1 cellular context compared by ENCODE assay signal in the genomic region with DNA sequence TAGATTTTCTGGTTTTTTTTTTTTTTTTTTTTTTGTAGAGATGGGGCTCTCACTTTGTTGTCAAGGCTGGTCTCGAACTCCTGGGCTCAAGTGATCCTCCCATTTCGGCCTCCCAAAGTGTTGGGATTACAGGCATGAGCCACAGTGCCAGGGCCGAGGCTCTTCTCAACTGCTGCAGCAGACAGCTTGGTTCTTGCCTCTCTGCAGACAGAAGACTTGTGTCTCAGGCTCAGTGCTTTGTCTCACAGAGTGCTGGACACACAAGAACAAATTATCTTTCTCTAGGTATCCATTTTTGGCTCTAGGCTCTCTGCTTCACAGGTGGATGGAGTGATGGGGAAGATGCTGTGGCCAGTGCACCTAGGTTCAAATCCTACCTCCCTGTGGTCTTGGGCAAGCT.
TF ChIP-seq lines count a peak whose summit lies in the region.

No MANE protein-coding gene starts in this region.

TF ChIP-seq in endothelial cell of umbilical vein, 7 proteins besides CTCF, POLR2A, EP300 and RAD21 (continued from another document):
- TF ChIP-seq, protein P1, sequence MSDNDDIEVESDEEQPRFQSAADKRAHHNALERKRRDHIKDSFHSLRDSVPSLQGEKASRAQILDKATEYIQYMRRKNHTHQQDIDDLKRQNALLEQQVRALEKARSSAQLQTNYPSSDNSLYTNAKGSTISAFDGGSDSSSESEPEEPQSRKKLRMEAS (IDR thresholded peaks at IDR 0.05; ENCODE audit: insufficient read depth, insufficient read length), result no peak
TF ChIP-seq in endothelial cell of umbilical vein: peak in this region for 0.
